Comparison of ENCODE assay signal across 8 cellular contexts in genomic region chr12:53299454-53300180, GRCh38. TPM values are rescaled to one million over a fixed set of nuclear protein-coding genes. Genes with fewer than 3 reads are reported as not detected.
DNase-seq lines count a peak whose midpoint lies in the region; ATAC-seq, FAIRE-seq and TF ChIP-seq lines count a peak whose summit lies in the region.

Gene MYG1, plus strand, starts transcription at chr12:53299695. Its CDS starts 43 bp downstream, at chr12:53299738.

- peak within 1 kb of the TSS; percentile 88 for H3K9ac ChIP-seq in keratinocyte (ENCODE audit: control insufficient read depth, extremely low read depth, insufficient read depth, low read length)

- H4K20me1 ChIP-seq in keratinocyte (ENCODE audit: control insufficient read depth, extremely low read depth, insufficient read depth, low read length): no peaks in the 10 kb centered on the region

- ATAC-seq in GM18870 (IDR thresholded peaks at IDR 0.05; ENCODE audit: unreplicated experiment) (peak; percentile 64), HG03159 (IDR thresholded peaks at IDR 0.05; ENCODE audit: unreplicated experiment) (peak; percentile 60)
- ATAC-seq in central memory CD8-positive, alpha-beta T cell (replicated peaks; ENCODE audit: extremely low read depth, poor library complexity, severe bottlenecking): peak; percentile 64

- H3K4me3 ChIP-seq in keratinocyte (ENCODE audit: control insufficient read depth in 2 of 3, extremely low read depth in 1 of 3, insufficient read depth in 2 of 3, low read depth in 1 of 3, low read length in 3 of 3): peak within 1 kb of the TSS; percentile 70 to 97 (median 91)

- H3K9me3 ChIP-seq in keratinocyte (ENCODE audit: control insufficient read depth, low read depth, low read length): no peaks in the 10 kb centered on the region

- H3K9me3 Mint-ChIP-seq in central memory CD8-positive, alpha-beta T cell: no peaks in the 10 kb centered on the region

- peak within 1 kb of the TSS; percentile 97 for H3K4me2 ChIP-seq in keratinocyte (ENCODE audit: control insufficient read depth, extremely low read depth, insufficient read depth, low read depth, low read length)

- H3K4me1 ChIP-seq in keratinocyte (ENCODE audit: control insufficient read depth, extremely low read depth, insufficient read depth, low read length): peaks cover 26% of the 10 kb centered on the region

- peaks cover 63% of the 10 kb centered on the region for H3K4me1 Mint-ChIP-seq in central memory CD8-positive, alpha-beta T cell

- H3K79me2 ChIP-seq in keratinocyte (ENCODE audit: control insufficient read depth, insufficient read depth, low read length): peaks cover 45% of the 10 kb centered on the region

- no peaks in the 10 kb centered on the region for H3K27me3 ChIP-seq in keratinocyte (ENCODE audit: control insufficient read depth, extremely low read depth, insufficient read depth, low read length)

- peak; percentile 85 for DNase-seq in AG08395 (ENCODE audit: low spot score)
- peak; percentile 92 for DNase-seq in NCI-H345 (lab: John Stamatoyannopoulos, UW)
- DNase-seq in activated CD4-positive, CD25-positive, alpha-beta regulatory T cell treated with anti-CD3 and anti-CD28 coated beads, Interleukin-2, amount 50 U/mL, for 16 hours (ENCODE audit: low read depth, low spot score): peak; percentile 69
- DNase-seq in central memory CD8-positive, alpha-beta T cell (ENCODE audit: low spot score in 2 of 2): peak; percentile 67 to 68
- DNase-seq in keratinocyte (ENCODE audit: low read depth, low spot score): peak; percentile 54
- peak; percentile 76 to 84 (median 80) for DNase-seq in stimulated activated CD4-positive, alpha-beta T cell treated with anti-CD3 and anti-CD28 coated beads, Interleukin-12 subunit alpha, Interleukin-12 subunit beta, amount 100 ng/mL, for 48 hours (ENCODE audit: low read depth in 2 of 3, low spot score in 1 of 3)

- dilution Hi-C loops in keratinocyte (cut with MboI; ENCODE audit: extremely low pct_ligation_motif_present, low sequenced_read_pairs): no loop called here

- H3K36me3 Mint-ChIP-seq in central memory CD8-positive, alpha-beta T cell (ENCODE audit: insufficient read depth): peaks cover 32% of the 10 kb centered on the region

- peak within 1 kb of the TSS; percentile 85 for H3K27ac ChIP-seq in keratinocyte (ENCODE audit: control insufficient read depth, insufficient read depth, low read length)

- peak in 2 of 3 experiments; percentile 9 to 23 for TF ChIP-seq CTCF in keratinocyte (optimal IDR thresholded peaks at IDR 0.05 in 1 of 3, IDR thresholded peaks at IDR 0.05 in 1 of 3, conservative IDR thresholded peaks at IDR 0.05 in 1 of 3; ENCODE audit: extremely low read depth in 1 of 3, insufficient read depth in 2 of 3, low read length in 3 of 3)

- peak within 1 kb of the TSS; percentile 93 for H3K4me3 Mint-ChIP-seq in central memory CD8-positive, alpha-beta T cell

- H3K36me3 ChIP-seq in keratinocyte (ENCODE audit: control insufficient read depth in 2 of 2, extremely low read depth in 1 of 2, insufficient read depth in 2 of 2, low read length in 2 of 2): peaks cover 15 to 28% of the 10 kb centered on the region in 2 experiments

- peak within 1 kb of the TSS; percentile 84 for H3K27ac Mint-ChIP-seq in central memory CD8-positive, alpha-beta T cell (ENCODE audit: low read depth)

- H2AFZ ChIP-seq in keratinocyte (ENCODE audit: control insufficient read depth, low read length): peak within 1 kb of the TSS; percentile 91

- peaks cover 2% of the 10 kb centered on the region for H3K9me1 ChIP-seq in keratinocyte (ENCODE audit: control insufficient read depth, extremely low read depth, insufficient read depth, low read length)

- FAIRE-seq in keratinocyte (lab: Jason Lieb, UNC): no peak

- H3K27me3 Mint-ChIP-seq in central memory CD8-positive, alpha-beta T cell: no peaks in the 10 kb centered on the region

RNA-seq across cellular contexts. Expression of gene MYG1, which starts in this region (rescaled TPM):
- 24.2 to 31.9 TPM (median 27.2 TPM) in 3 replicates for polyA plus RNA-seq in keratinocyte
- 10.4 TPM for polyA plus RNA-seq in keratinocyte (2011; ENCODE audit: low read depth)
- polyA plus RNA-seq in keratinocyte (2011; cell fraction: cytosol; rRNA removed): 17.9 and 28.8 TPM in 2 replicates
- polyA plus RNA-seq in keratinocyte (2011; cell fraction: nucleus; rRNA removed): 19.1 and 21.5 TPM in 2 replicates
- 33.5 and 42.7 TPM in 2 replicates for polyA plus RNA-seq in keratinocyte (2012; ENCODE audit: low replicate concordance)
- polyA minus RNA-seq in keratinocyte: 22.6 to 29.3 TPM (median 26.2 TPM) in 3 replicates
- polyA minus RNA-seq in keratinocyte (2011; cell fraction: cytosol; rRNA and poly(A)+ RNA removed): 46.0 TPM
- polyA minus RNA-seq in keratinocyte (2011; cell fraction: nucleus; rRNA and poly(A)+ RNA removed): 6.4 and 6.6 TPM in 2 replicates

Comparison
In these comparisons a context has a peak if more than half of its experiments do, and no peak if none do; other contexts are left out.
1. Peak in every context shown above with its lines: DNase-seq, ATAC-seq, H3K4me3 ChIP-seq and H3K27ac ChIP-seq.